Comparison of ENCODE assay signal across 2 cellular contexts in genomic region chr14:67059576-67059975, GRCh38.
TF ChIP-seq lines count a peak whose summit lies in the region.

No MANE protein-coding gene starts in this region.

TF ChIP-seq in SK-N-SH, 30 proteins besides CTCF, POLR2A, EP300 and RAD21 (continued from another document):
- TF ChIP-seq ZBTB33 (IDR thresholded peaks at IDR 0.05; ENCODE audit: borderline replicate concordance, low read depth) (no peak), NRF1 (IDR thresholded peaks at IDR 0.05; ENCODE audit: low read depth, low read length) (no peak), IRF3 (IDR thresholded peaks at IDR 0.05; ENCODE audit: low read depth, low read length) (no peak), EZH2phosphoT487 (IDR thresholded peaks at IDR 0.05; ENCODE audit: borderline replicate concordance, low read depth) (no peak), TAF1 (IDR thresholded peaks at IDR 0.05; ENCODE audit: borderline replicate concordance, low read depth, low read length) (no peak), MAX (IDR thresholded peaks at IDR 0.05; ENCODE audit: low read depth) (no peak)

TF ChIP-seq in SK-N-SH treated with all-trans-retinoic acid at 6 μM for 48 hours, 23 proteins besides CTCF, POLR2A, EP300 and RAD21 (continued from another document):
- no peak for TF ChIP-seq CSDC2 (CRISPR knock-in tag; IDR thresholded peaks at IDR 0.05)
- TF ChIP-seq GLIS3 (CRISPR knock-in tag; IDR thresholded peaks at IDR 0.05), result no peak
- TF ChIP-seq ISL1 (CRISPR knock-in tag; IDR thresholded peaks at IDR 0.05), result no peak
- no peak for TF ChIP-seq RARB (CRISPR knock-in tag; IDR thresholded peaks at IDR 0.05)
- no peak for TF ChIP-seq ZFP3 (CRISPR knock-in tag; IDR thresholded peaks at IDR 0.05)
- no peak for TF ChIP-seq ZNF70 (CRISPR knock-in tag; IDR thresholded peaks at IDR 0.05)
- no peak for TF ChIP-seq TOX (CRISPR knock-in tag; IDR thresholded peaks at IDR 0.05; ENCODE audit: borderline replicate concordance)
- TF ChIP-seq BACH2 (CRISPR knock-in tag; IDR thresholded peaks at IDR 0.05; ENCODE audit: borderline replicate concordance), result no peak
- TF ChIP-seq ZNF8 (CRISPR knock-in tag; IDR thresholded peaks at IDR 0.05), result no peak
- no peak for TF ChIP-seq TSHZ2 (CRISPR knock-in tag; IDR thresholded peaks at IDR 0.05)
